Comparison of ENCODE assay signal across 8 cellular contexts in genomic region chr13:42574011-42574410, GRCh38. TPM values are rescaled to one million over a fixed set of nuclear protein-coding genes. Genes with fewer than 3 reads are reported as not detected.
A peak's percentile ranks its signal among the peaks of the same experiment; 100 is the strongest.
DNase-seq lines count a peak whose midpoint lies in the region; ATAC-seq and TF ChIP-seq lines count a peak whose summit lies in the region.

A gene with protein sequence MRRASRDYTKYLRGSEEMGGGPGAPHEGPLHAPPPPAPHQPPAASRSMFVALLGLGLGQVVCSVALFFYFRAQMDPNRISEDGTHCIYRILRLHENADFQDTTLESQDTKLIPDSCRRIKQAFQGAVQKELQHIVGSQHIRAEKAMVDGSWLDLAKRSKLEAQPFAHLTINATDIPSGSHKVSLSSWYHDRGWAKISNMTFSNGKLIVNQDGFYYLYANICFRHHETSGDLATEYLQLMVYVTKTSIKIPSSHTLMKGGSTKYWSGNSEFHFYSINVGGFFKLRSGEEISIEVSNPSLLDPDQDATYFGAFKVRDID (plus strand): TSS chr13:42574152. CDS start chr13:42574304, 152 bp downstream.

- TF ChIP-seq CTCF in ascending aorta (IDR thresholded peaks at IDR 0.05): no peak
- TF ChIP-seq CTCF in upper lobe of left lung (IDR thresholded peaks at IDR 0.05): no peak
- no peak for TF ChIP-seq CTCF in adrenal gland (IDR thresholded peaks at IDR 0.05)

- H3K36me3 Mint-ChIP-seq in memory B cell: no peaks in the 10 kb centered on the region

- H3K27me3 ChIP-seq in ascending aorta (no peaks in the 10 kb centered on the region), upper lobe of left lung (peaks cover 0 to 13% (median 2%) of the 10 kb centered on the region in 4 donors), adrenal gland (peaks cover 34% of the 10 kb centered on the region)

- peak within 1 kb of the TSS; percentile 62 for H3K27ac Mint-ChIP-seq in memory B cell

- ATAC-seq in HG03354 (IDR thresholded peaks at IDR 0.05; ENCODE audit: poor library complexity, severe bottlenecking, unreplicated experiment) (peak; percentile 48), memory B cell (ENCODE audit: low read depth) (peak; percentile 15), upper lobe of left lung (ENCODE audit: low FRiP score in 2 of 2) (peak in 1 of 2 donors; percentile 31)

- peak; percentile 66 for DNase-seq in activated CD8-positive, alpha-beta memory T cell treated with anti-CD3 and anti-CD28 coated beads for 24 hours
- no peak for DNase-seq in activated CD8-positive, alpha-beta memory T cell treated with anti-CD3 and anti-CD28 coated beads, Interleukin-2, amount 50 U/mL, for 4 hours
- DNase-seq in ascending aorta (ENCODE audit: low spot score in 2 of 2) (no peak), memory B cell (ENCODE audit: low spot score in 2 of 2) (peak in 1 of 2 donors; percentile 17), upper lobe of left lung (peak in 1 of 2 donors; percentile 86), adrenal gland (no peak), SK-N-DZ (ENCODE audit: low spot score) (no peak)

- H3K4me1 Mint-ChIP-seq in memory B cell: peaks cover 10% of the 10 kb centered on the region

- H3K4me1 ChIP-seq in ascending aorta (no peaks in the 10 kb centered on the region), upper lobe of left lung (peaks cover 8 to 19% (median 13%) of the 10 kb centered on the region in 4 donors), adrenal gland (replicated peaks in 1 of 2) (peaks cover 4 to 7% of the 10 kb centered on the region in 2 donors)

- no peak for TF ChIP-seq POLR2A in upper lobe of left lung (IDR thresholded peaks at IDR 0.05)
- TF ChIP-seq POLR2A in adrenal gland (IDR thresholded peaks at IDR 0.05): no peak

- WGBS in upper lobe of left lung, 2 donors: 2% methylated on average over 11 to 29 of the region's 39 CpGs
- 3 to 9% (median 4%) methylated on average over 6 to 39 of the region's 39 CpGs for WGBS in adrenal gland, 4 donors

- intact Hi-C loops in ascending aorta (cut with DNase I): no loop called here
- intact Hi-C loops in adrenal gland (cut with DNase I): no loop called here

- H3K27me3 Mint-ChIP-seq in memory B cell: peaks cover 6% of the 10 kb centered on the region

- peak within 1 kb of the TSS; percentile 39 to 42 for H3K4me3 ChIP-seq in ascending aorta
- peak within 1 kb of the TSS in 3 of 4 donors; percentile 29 to 43 (median 40) for H3K4me3 ChIP-seq in upper lobe of left lung
- H3K4me3 ChIP-seq in adrenal gland: peak within 1 kb of the TSS in 1 of 4 donors; percentile 35

- H3K36me3 ChIP-seq in ascending aorta: no peaks in the 10 kb centered on the region
- no peaks in the 10 kb centered on the region for H3K36me3 ChIP-seq in upper lobe of left lung
- H3K36me3 ChIP-seq in adrenal gland (replicated peaks in 1 of 2): no peaks in the 10 kb centered on the region

- no peak within 1 kb of the TSS for H3K27ac ChIP-seq in ascending aorta
- H3K27ac ChIP-seq in upper lobe of left lung: no peak within 1 kb of the TSS
- no peak within 1 kb of the TSS for H3K27ac ChIP-seq in adrenal gland

- TF ChIP-seq EP300 in upper lobe of left lung (IDR thresholded peaks at IDR 0.05): no peak

- peaks cover 2% of the 10 kb centered on the region for H3K9me3 Mint-ChIP-seq in memory B cell

- peak within 1 kb of the TSS; percentile 81 for H3K4me3 Mint-ChIP-seq in memory B cell

- no peaks in the 10 kb centered on the region for H3K9me3 ChIP-seq in ascending aorta
- H3K9me3 ChIP-seq in upper lobe of left lung: no peaks in the 10 kb centered on the region
- H3K9me3 ChIP-seq in adrenal gland (replicated peaks in 1 of 3): no peaks in the 10 kb centered on the region

RNA-seq across cellular contexts. Expression of the gene that starts here (rescaled TPM):
- total RNA-seq in ascending aorta: not detected
- not detected for total RNA-seq in upper lobe of left lung
- total RNA-seq in adrenal gland: not detected
- not detected for polyA plus RNA-seq in adrenal gland
- not detected in 2 replicates for polyA plus RNA-seq in SK-N-DZ (2014; cell fraction: cytosol; rRNA removed)
- not detected in 2 replicates for polyA plus RNA-seq in SK-N-DZ (2014; cell fraction: nucleus; rRNA removed)
